In the genomic region with DNA sequence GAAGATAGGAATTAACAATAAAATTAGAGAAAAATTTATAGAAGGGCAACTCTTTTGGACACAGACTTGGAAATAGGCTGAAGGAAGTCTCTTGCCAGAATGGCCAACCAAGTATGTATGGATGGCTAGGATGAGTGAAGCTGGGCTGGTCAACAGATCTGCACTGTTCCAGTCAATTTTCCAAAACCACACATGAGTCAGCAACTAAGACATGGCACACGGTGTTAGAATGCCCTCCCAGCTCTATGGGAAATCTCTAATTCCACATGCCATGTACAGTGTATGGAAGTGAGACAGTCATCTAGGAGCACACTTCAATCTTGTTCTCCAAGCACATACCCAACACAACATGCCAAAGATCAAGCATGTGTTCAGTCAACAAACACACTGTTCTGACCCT, we compare ENCODE assay signal across 19 cellular contexts.
A peak's percentile ranks its signal among the peaks of the same experiment; 100 is the strongest.
DNase-seq lines count a peak whose midpoint lies in the region; ATAC-seq, FAIRE-seq and TF ChIP-seq lines count a peak whose summit lies in the region.
"Had no signal": no experiment of that assay in that cellular context is flagged by ENCODE, and none has a peak within 500 bp of the region (broad histone marks: within the 10 kb centered on the region; RNA-seq: fewer than 3 reads in every experiment).

No MANE protein-coding gene starts in this region.

- ATAC-seq in A549, result no peak
- no peak for ATAC-seq in HG03442 (IDR thresholded peaks at IDR 0.05; ENCODE audit: unreplicated experiment)
- ATAC-seq in activated CD8-positive, alpha-beta memory T cell treated with anti-CD3 and anti-CD28 coated beads, Interleukin-2, amount 10 ng/mL, durations not matched to agents 7 days and 5 days, result no peak

- no peaks in the 10 kb centered on the region for H3K36me3 ChIP-seq in thyroid gland
- H3K36me3 ChIP-seq: BLaER1 treated with 17β-estradiol and CSF1 and Interleukin-3, amounts not matched to agents 10 nM and 100 nM had no signal

- TF ChIP-seq CTCF in A549 (IDR thresholded peaks at IDR 0.05), result no peak
- no peak for TF ChIP-seq CTCF in HFF-Myc (IDR thresholded peaks at IDR 0.05; ENCODE audit: low read depth, low read length, missing control alignments)
- TF ChIP-seq CTCF in astrocyte of the spinal cord (IDR thresholded peaks at IDR 0.05; ENCODE audit: low read depth, low read length), result no peak
- no peak for TF ChIP-seq CTCF in thyroid gland (IDR thresholded peaks at IDR 0.05)

- H3K27me3 Mint-ChIP-seq in activated CD8-positive, alpha-beta memory T cell treated with anti-CD3 and anti-CD28 coated beads, Interleukin-2, amount 10 ng/mL, durations not matched to agents 7 days and 5 days, result peaks cover 4% of the 10 kb centered on the region

- H3K27ac Mint-ChIP-seq in activated CD8-positive, alpha-beta memory T cell treated with anti-CD3 and anti-CD28 coated beads, Interleukin-2, amount 10 ng/mL, durations not matched to agents 7 days and 5 days, result no peak overlapping the region
- H3K27ac Mint-ChIP-seq: H9 had no signal

- H3K4me1 Mint-ChIP-seq in activated CD8-positive, alpha-beta memory T cell treated with anti-CD3 and anti-CD28 coated beads, Interleukin-2, amount 10 ng/mL, durations not matched to agents 7 days and 5 days, result no peaks in the 10 kb centered on the region
- H3K4me1 Mint-ChIP-seq: H9 had no signal

- 58% methylated on average over 1 of the region's 1 CpG for WGBS in A549 (ENCODE audit: missing lambda C conversion rate)
- 100% methylated on average over 1 of the region's 1 CpG for WGBS in thyroid gland, 2 donors

- H3K27ac ChIP-seq in A549, result peak overlapping the region; percentile 2 to 65; a peak in 3 of 6 replicates
- H3K27ac ChIP-seq in thyroid gland, result no peak overlapping the region
- H3K27ac ChIP-seq: BLaER1 treated with 17β-estradiol and CSF1 and Interleukin-3, amounts not matched to agents 10 nM and 100 nM; PC-9 had no signal

- no peak overlapping the region for H3K4me3 Mint-ChIP-seq in activated CD8-positive, alpha-beta memory T cell treated with anti-CD3 and anti-CD28 coated beads, Interleukin-2, amount 10 ng/mL, durations not matched to agents 7 days and 5 days
- H3K4me3 Mint-ChIP-seq: H9 had no signal

- no peak overlapping the region for H3K4me3 ChIP-seq in A549
- H3K4me3 ChIP-seq in HFF-Myc (replicated peaks; ENCODE audit: low read depth, low read length), result no peak overlapping the region
- no peak overlapping the region for H3K4me3 ChIP-seq in astrocyte of the spinal cord (ENCODE audit: low read depth, low read length)
- no peak overlapping the region for H3K4me3 ChIP-seq in thyroid gland (replicated peaks in 1 of 3)
- H3K4me3 ChIP-seq: BLaER1 treated with 17β-estradiol and CSF1 and Interleukin-3, amounts not matched to agents 10 nM and 100 nM; PC-9 had no signal

- H3K36me3 Mint-ChIP-seq in activated CD8-positive, alpha-beta memory T cell treated with anti-CD3 and anti-CD28 coated beads, Interleukin-2, amount 10 ng/mL, durations not matched to agents 7 days and 5 days, result no peaks in the 10 kb centered on the region

- TF ChIP-seq POLR2A in A549 (IDR thresholded peaks at IDR 0.05; ENCODE audit: low read length) (no peak), thyroid gland (IDR thresholded peaks at IDR 0.05) (no peak)

- in situ Hi-C loops in astrocyte of the spinal cord (cut with HindIII; ENCODE audit: low sequenced_read_pairs), result no loop called here

- H3K9me3 Mint-ChIP-seq in activated CD8-positive, alpha-beta memory T cell treated with anti-CD3 and anti-CD28 coated beads, Interleukin-2, amount 10 ng/mL, durations not matched to agents 7 days and 5 days (ENCODE audit: low read depth), result no peaks in the 10 kb centered on the region
- H3K9me3 Mint-ChIP-seq: H9 had no signal

- no peak for TF ChIP-seq RAD21 in A549 (conservative IDR thresholded peaks at IDR 0.05 in 1 of 2, IDR thresholded peaks at IDR 0.05 in 1 of 2)

- intact Hi-C loops in thyroid gland (cut with DNase I), result no loop called here

- TF ChIP-seq EP300 in A549 (IDR thresholded peaks at IDR 0.05), result no peak

- FAIRE-seq in A549 (lab: Jason Lieb, UNC), result peak; percentile 96

- no peak for DNase-seq in A549 (ENCODE audit: low read depth in 1 of 2, low spot score in 1 of 2)
- DNase-seq in HFF-Myc (ENCODE audit: extremely low read depth, low read depth), result peak; percentile 40
- DNase-seq in astrocyte of the spinal cord (ENCODE audit: low read depth, low spot score), result peak; percentile 44
- peak; percentile 57 for DNase-seq in glomerular visceral epithelial cell (ENCODE audit: extremely low spot score)
- DNase-seq in thyroid gland, result no peak
- no peak for DNase-seq in activated CD8-positive, alpha-beta memory T cell treated with anti-CD3 and anti-CD28 coated beads, Interleukin-2, amount 10 ng/mL, durations not matched to agents 7 days and 5 days
- no peak for DNase-seq in mucosa of gallbladder (ENCODE audit: low spot score)
- DNase-seq: 8988T, H9, KBM-7, NCI-H1417 treated with DMSO at 0.1 percent for 48 hours, NCI-H2029, NCI-H2171, NCI-H446, NCI-H748 treated with DMSO at 0.1 percent for 48 hours, PC-9, SW 1271 had no signal

- POLR2A ChIA-PET in A549 (lab: Yijun Ruan, JAX), result no interaction called here

- H3K27me3 ChIP-seq in thyroid gland, result no peaks in the 10 kb centered on the region
- H3K27me3 ChIP-seq: BLaER1 treated with 17β-estradiol and CSF1 and Interleukin-3, amounts not matched to agents 10 nM and 100 nM had no signal

- no peak overlapping the region for H3K4me2 ChIP-seq in A549
- H3K4me2 ChIP-seq: BLaER1 treated with 17β-estradiol and CSF1 and Interleukin-3, amounts not matched to agents 10 nM and 100 nM; PC-9 had no signal

- no peaks in the 10 kb centered on the region for H3K9me3 ChIP-seq in A549
- H3K9me3 ChIP-seq in thyroid gland, result no peaks in the 10 kb centered on the region
- H3K9me3 ChIP-seq: BLaER1 treated with 17β-estradiol and CSF1 and Interleukin-3, amounts not matched to agents 10 nM and 100 nM had no signal

- H3K4me1 ChIP-seq in A549, result peaks cover 85% of the 10 kb centered on the region
- peaks cover 6 to 8% of the 10 kb centered on the region in 2 donors for H3K4me1 ChIP-seq in thyroid gland

- CTCF ChIA-PET in A549 (lab: Yijun Ruan, JAX), result no interaction called here
- CTCF ChIA-PET in activated CD8-positive, alpha-beta memory T cell treated with anti-CD3 and anti-CD28 coated beads, Interleukin-2, amount 10 ng/mL, durations not matched to agents 7 days and 5 days (lab: Charles Lee), result no interaction called here

TF ChIP-seq in A549, 52 proteins besides CTCF, POLR2A, EP300 and RAD21:
- TF ChIP-seq EHMT2 (IDR thresholded peaks at IDR 0.05; ENCODE audit: low read depth) (no peak), NPAS2 (CRISPR knock-in tag; IDR thresholded peaks at IDR 0.05; ENCODE audit: borderline replicate concordance) (no peak), POLR2AphosphoS2 (conservative IDR thresholded peaks at IDR 0.05; ENCODE audit: low read length) (no peak), EHF (CRISPR knock-in tag; IDR thresholded peaks at IDR 0.05) (no peak), FOSB (CRISPR knock-in tag; IDR thresholded peaks at IDR 0.05) (no peak), JUN (IDR thresholded peaks at IDR 0.05) (no peak), MAZ (IDR thresholded peaks at IDR 0.05; ENCODE audit: borderline replicate concordance, low read depth, low read length) (no peak), USF2 (IDR thresholded peaks at IDR 0.05) (no peak), FOXS1 (CRISPR knock-in tag; IDR thresholded peaks at IDR 0.05) (no peak), RFX5 (IDR thresholded peaks at IDR 0.05) (no peak), HOXB13 (CRISPR knock-in tag; IDR thresholded peaks at IDR 0.05; ENCODE audit: low read depth) (no peak)
- TF ChIP-seq, protein P1, sequence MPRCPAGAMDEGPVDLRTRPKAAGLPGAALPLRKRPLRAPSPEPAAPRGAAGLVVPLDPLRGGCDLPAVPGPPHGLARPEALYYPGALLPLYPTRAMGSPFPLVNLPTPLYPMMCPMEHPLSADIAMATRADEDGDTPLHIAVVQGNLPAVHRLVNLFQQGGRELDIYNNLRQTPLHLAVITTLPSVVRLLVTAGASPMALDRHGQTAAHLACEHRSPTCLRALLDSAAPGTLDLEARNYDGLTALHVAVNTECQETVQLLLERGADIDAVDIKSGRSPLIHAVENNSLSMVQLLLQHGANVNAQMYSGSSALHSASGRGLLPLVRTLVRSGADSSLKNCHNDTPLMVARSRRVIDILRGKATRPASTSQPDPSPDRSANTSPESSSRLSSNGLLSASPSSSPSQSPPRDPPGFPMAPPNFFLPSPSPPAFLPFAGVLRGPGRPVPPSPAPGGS (IDR thresholded peaks at IDR 0.05), result no peak
- TF ChIP-seq, protein P2, sequence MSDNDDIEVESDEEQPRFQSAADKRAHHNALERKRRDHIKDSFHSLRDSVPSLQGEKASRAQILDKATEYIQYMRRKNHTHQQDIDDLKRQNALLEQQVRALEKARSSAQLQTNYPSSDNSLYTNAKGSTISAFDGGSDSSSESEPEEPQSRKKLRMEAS (IDR thresholded peaks at IDR 0.05), result no peak
- TF ChIP-seq, protein P3, sequence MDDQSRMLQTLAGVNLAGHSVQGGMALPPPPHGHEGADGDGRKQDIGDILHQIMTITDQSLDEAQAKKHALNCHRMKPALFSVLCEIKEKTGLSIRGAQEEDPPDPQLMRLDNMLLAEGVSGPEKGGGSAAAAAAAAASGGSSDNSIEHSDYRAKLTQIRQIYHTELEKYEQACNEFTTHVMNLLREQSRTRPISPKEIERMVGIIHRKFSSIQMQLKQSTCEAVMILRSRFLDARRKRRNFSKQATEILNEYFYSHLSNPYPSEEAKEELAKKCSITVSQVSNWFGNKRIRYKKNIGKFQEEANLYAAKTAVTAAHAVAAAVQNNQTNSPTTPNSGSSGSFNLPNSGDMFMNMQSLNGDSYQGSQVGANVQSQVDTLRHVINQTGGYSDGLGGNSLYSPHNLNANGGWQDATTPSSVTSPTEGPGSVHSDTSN (IDR thresholded peaks at IDR 0.05), result no peak
- TF ChIP-seq, protein P4, sequence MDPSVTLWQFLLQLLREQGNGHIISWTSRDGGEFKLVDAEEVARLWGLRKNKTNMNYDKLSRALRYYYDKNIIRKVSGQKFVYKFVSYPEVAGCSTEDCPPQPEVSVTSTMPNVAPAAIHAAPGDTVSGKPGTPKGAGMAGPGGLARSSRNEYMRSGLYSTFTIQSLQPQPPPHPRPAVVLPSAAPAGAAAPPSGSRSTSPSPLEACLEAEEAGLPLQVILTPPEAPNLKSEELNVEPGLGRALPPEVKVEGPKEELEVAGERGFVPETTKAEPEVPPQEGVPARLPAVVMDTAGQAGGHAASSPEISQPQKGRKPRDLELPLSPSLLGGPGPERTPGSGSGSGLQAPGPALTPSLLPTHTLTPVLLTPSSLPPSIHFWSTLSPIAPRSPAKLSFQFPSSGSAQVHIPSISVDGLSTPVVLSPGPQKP (IDR thresholded peaks at IDR 0.05; ENCODE audit: low read depth, low read length), result no peak

Comparison
In these comparisons a context has a peak if more than half of its experiments do, and no peak if none do; other contexts are left out.
1. DNase-seq: peak in HFF-Myc (single experiment), astrocyte of the spinal cord (single experiment) and glomerular visceral epithelial cell (single experiment); none in A549 (0 of 2), thyroid gland (0 of 2), activated CD8-positive, alpha-beta memory T cell treated with anti-CD3 and anti-CD28 coated beads, Interleukin-2, amount 10 ng/mL, durations not matched to agents 7 days and 5 days (single experiment) and mucosa of gallbladder (single experiment).
2. H3K27ac ChIP-seq: peak in A549 (2 of 2); none in thyroid gland (0 of 3).